In the genomic region with DNA sequence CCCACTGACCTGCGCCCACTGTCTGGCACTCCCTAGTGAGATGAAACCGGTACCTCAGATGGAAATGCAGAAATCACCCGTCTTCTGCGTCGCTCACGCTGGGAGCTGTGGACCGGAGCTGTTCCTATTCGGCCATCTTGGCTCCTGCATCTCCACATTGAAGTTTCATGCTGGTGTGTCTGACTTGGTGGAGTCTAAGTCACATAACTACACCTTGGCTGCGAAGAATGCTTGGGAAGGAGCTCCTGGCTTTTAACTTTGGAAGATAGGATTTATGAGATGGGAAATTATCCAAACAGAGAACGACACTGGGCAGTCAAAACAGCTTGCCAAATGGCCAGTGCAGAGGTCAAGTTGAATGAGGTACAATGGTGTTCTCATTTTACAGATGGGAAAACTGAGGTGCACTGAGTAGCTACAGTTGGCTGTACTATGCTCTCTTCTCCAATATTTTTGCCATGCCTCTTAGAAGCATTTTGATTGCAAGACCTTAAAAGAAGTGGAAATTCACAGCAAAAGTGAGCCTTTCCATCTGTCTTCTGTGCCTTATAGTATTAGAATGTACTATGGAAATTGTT, we compare ENCODE assay signal across 22 cellular contexts. TPM values are rescaled to one million over a fixed set of nuclear protein-coding genes. Genes with fewer than 3 reads are reported as not detected.
A peak's percentile ranks its signal among the peaks of the same experiment; 100 is the strongest.
DNase-seq lines count a peak whose midpoint lies in the region; ATAC-seq and TF ChIP-seq lines count a peak whose summit lies in the region.
"Had no signal": no experiment of that assay in that cellular context is flagged by ENCODE, and none has a peak within 500 bp of the region (broad histone marks: within the 10 kb centered on the region; RNA-seq: fewer than 3 reads in every experiment).

No MANE protein-coding gene starts in this region.

- H3K9me3 ChIP-seq in KOPT-K1 (ENCODE audit: insufficient read depth, low read length, poor library complexity, severe bottlenecking), result no peaks in the 10 kb centered on the region
- H3K9me3 ChIP-seq: BLaER1 had no signal

- no peak for DNase-seq in Calu3
- no peak for DNase-seq in chondrocyte (ENCODE audit: low spot score)
- no peak for DNase-seq in mesothelial cell of epicardium (ENCODE audit: low spot score in 2 of 2, unreplicated experiment in 2 of 2)
- no peak for DNase-seq in activated CD8-positive, alpha-beta T cell treated with anti-CD3 and anti-CD28 coated beads for 36 hours
- DNase-seq in activated naive CD4-positive, alpha-beta T cell (lab: John Stamatoyannopoulos, UW), result no peak
- no peak for DNase-seq in T-helper 2 cell
- DNase-seq: activated CD4-positive, alpha-beta T cell treated with anti-CD3 and anti-CD28 coated beads for 36 hours; GOT3; Kasumi-1; NCI-H1092; NCI-H2081 treated with DMSO at 0.1 percent for 48 hours; NCI-H510A treated with DMSO at 0.1 percent for 48 hours; substantia nigra had no signal

- H3K4me3 Mint-ChIP-seq in Calu3 (ENCODE audit: low read depth, unreplicated experiment) (peak overlapping the region; percentile 63), chondrocyte (ENCODE audit: unreplicated experiment) (peak overlapping the region; percentile 62), mesothelial cell of epicardium (peak overlapping the region; percentile 79)
- H3K4me3 Mint-ChIP-seq in activated CD8-positive, alpha-beta T cell treated with anti-CD3 and anti-CD28 coated beads for 36 hours, result no peak overlapping the region
- H3K4me3 Mint-ChIP-seq: activated CD4-positive, alpha-beta T cell treated with anti-CD3 and anti-CD28 coated beads for 36 hours; activated naive CD8-positive, alpha-beta T cell had no signal

- intact Hi-C loops in Calu3 (cut with micrococcal nuclease; ENCODE audit: unreplicated experiment), result loop anchor here (5.0 to 10.0 kb wide), 2 partner anchors 472 to 605 kb away; no protein-coding TSS in a partner anchor
- intact Hi-C loops in activated CD8-positive, alpha-beta T cell treated with anti-CD3 and anti-CD28 coated beads for 36 hours (cut with micrococcal nuclease), result no loop called here

- CTCF ChIA-PET in Calu3 (lab: Charles Lee), result interaction anchor here (0.5 to 1.1 kb wide), 2 partner anchors 138 to 172 kb away, joined by 4 to 6 read pairs; no protein-coding TSS in a partner anchor
- CTCF ChIA-PET in activated CD8-positive, alpha-beta T cell treated with anti-CD3 and anti-CD28 coated beads for 36 hours (lab: Charles Lee), result no interaction called here

- H3K27ac ChIP-seq in KOPT-K1 (ENCODE audit: low read depth, low read length, poor library complexity, severe bottlenecking), result peak overlapping the region; percentile 28
- H3K27ac ChIP-seq: BLaER1 had no signal

- H3K9me3 Mint-ChIP-seq in Calu3 (ENCODE audit: low read depth, unreplicated experiment) (peaks cover 2% of the 10 kb centered on the region), chondrocyte (ENCODE audit: low read depth) (peaks cover 2% of the 10 kb centered on the region), mesothelial cell of epicardium (peaks cover 4% of the 10 kb centered on the region)
- no peaks in the 10 kb centered on the region for H3K9me3 Mint-ChIP-seq in activated CD8-positive, alpha-beta T cell treated with anti-CD3 and anti-CD28 coated beads for 36 hours

- POLR2A ChIA-PET in activated CD8-positive, alpha-beta T cell treated with anti-CD3 and anti-CD28 coated beads for 36 hours (lab: Charles Lee), result no interaction called here

- no peaks in the 10 kb centered on the region for H3K36me3 ChIP-seq in KOPT-K1 (ENCODE audit: insufficient read depth, low read length)
- H3K36me3 ChIP-seq: BLaER1 had no signal

- peak overlapping the region; percentile 31 for H3K27ac Mint-ChIP-seq in Calu3 (ENCODE audit: unreplicated experiment)
- H3K27ac Mint-ChIP-seq in chondrocyte (ENCODE audit: unreplicated experiment), result no peak overlapping the region
- peak overlapping the region; percentile 79 for H3K27ac Mint-ChIP-seq in mesothelial cell of epicardium
- no peak overlapping the region for H3K27ac Mint-ChIP-seq in activated CD8-positive, alpha-beta T cell treated with anti-CD3 and anti-CD28 coated beads for 36 hours
- H3K27ac Mint-ChIP-seq: activated CD4-positive, alpha-beta T cell treated with anti-CD3 and anti-CD28 coated beads for 36 hours; activated naive CD8-positive, alpha-beta T cell had no signal

- H3K4me1 Mint-ChIP-seq in Calu3 (ENCODE audit: low read depth, unreplicated experiment), result peaks cover 9% of the 10 kb centered on the region
- peaks cover 6% of the 10 kb centered on the region for H3K4me1 Mint-ChIP-seq in chondrocyte (ENCODE audit: low read depth)
- H3K4me1 Mint-ChIP-seq in mesothelial cell of epicardium, result peaks cover 6% of the 10 kb centered on the region
- H3K4me1 Mint-ChIP-seq in activated CD8-positive, alpha-beta T cell treated with anti-CD3 and anti-CD28 coated beads for 36 hours (ENCODE audit: low read depth), result no peaks in the 10 kb centered on the region
- H3K4me1 Mint-ChIP-seq: activated CD4-positive, alpha-beta T cell treated with anti-CD3 and anti-CD28 coated beads for 36 hours had no signal

- H3K27me3 Mint-ChIP-seq in Calu3 (ENCODE audit: unreplicated experiment) (peaks cover 7% of the 10 kb centered on the region), chondrocyte (ENCODE audit: low read depth) (peaks cover 2% of the 10 kb centered on the region), mesothelial cell of epicardium (ENCODE audit: low read depth) (no peaks in the 10 kb centered on the region)
- H3K27me3 Mint-ChIP-seq in activated CD8-positive, alpha-beta T cell treated with anti-CD3 and anti-CD28 coated beads for 36 hours, result peaks cover 6% of the 10 kb centered on the region

- TF ChIP-seq CTCF in Calu3 (IDR thresholded peaks at IDR 0.05; ENCODE audit: unreplicated experiment) (no peak), chondrocyte (IDR thresholded peaks at IDR 0.05) (no peak), mesothelial cell of epicardium (IDR thresholded peaks at IDR 0.05; ENCODE audit: unreplicated experiment) (no peak)
- no peak for TF ChIP-seq CTCF in activated CD8-positive, alpha-beta T cell treated with anti-CD3 and anti-CD28 coated beads for 36 hours (IDR thresholded peaks at IDR 0.05)

- peaks cover 5% of the 10 kb centered on the region for H3K36me3 Mint-ChIP-seq in Calu3 (ENCODE audit: insufficient read depth, unreplicated experiment)
- H3K36me3 Mint-ChIP-seq in chondrocyte (ENCODE audit: low read depth), result peaks cover 2% of the 10 kb centered on the region
- H3K36me3 Mint-ChIP-seq in mesothelial cell of epicardium, result peaks cover 2% of the 10 kb centered on the region
- H3K36me3 Mint-ChIP-seq in activated CD8-positive, alpha-beta T cell treated with anti-CD3 and anti-CD28 coated beads for 36 hours (ENCODE audit: low read depth), result no peaks in the 10 kb centered on the region
- H3K36me3 Mint-ChIP-seq: activated naive CD8-positive, alpha-beta T cell had no signal

- no peak for ATAC-seq in activated CD8-positive, alpha-beta T cell treated with anti-CD3 and anti-CD28 coated beads for 36 hours
- no peak for ATAC-seq in GM21367 (IDR thresholded peaks at IDR 0.05; ENCODE audit: unreplicated experiment)
- ATAC-seq: activated CD4-positive, alpha-beta T cell treated with anti-CD3 and anti-CD28 coated beads for 36 hours had no signal

- TSS peak; percentile 37 for BruUV-seq in Calu3 (replicated peaks; lab: Mats Ljungman, UMichigan)

RNA-seq across cellular contexts. Expression of a gene that starts 36.7 kb away (rescaled TPM):
- 2.1 and 2.5 TPM in 2 replicates for total RNA-seq in Calu3 (2022)
- not detected in 3 replicates for total RNA-seq in chondrocyte
- total RNA-seq in mesothelial cell of epicardium, result 1.8 to 2.1 TPM (median 2.0 TPM) in 3 replicates
- not detected for total RNA-seq in activated CD8-positive, alpha-beta T cell treated with anti-CD3 and anti-CD28 coated beads for 36 hours
- total RNA-seq: A673; activated CD4-positive, alpha-beta T cell treated with anti-CD3 and anti-CD28 coated beads for 36 hours; astrocyte; fibroblast of lung; liver; mucosa of gallbladder had no signal

Comparison
In these comparisons a context has a peak if more than half of its experiments do, and no peak if none do; other contexts are left out.
1. H3K27ac Mint-ChIP-seq: peak in Calu3 (single experiment) and mesothelial cell of epicardium (single experiment); none in chondrocyte (single experiment) and activated CD8-positive, alpha-beta T cell treated with anti-CD3 and anti-CD28 coated beads for 36 hours (single experiment).